Comparison of ENCODE assay signal across 17 cellular contexts in genomic region chr6:6405031-6405430, GRCh38.
"Had no signal": no experiment of that assay in that cellular context is flagged by ENCODE, and none has a peak within 500 bp of the region (broad histone marks: within the 10 kb centered on the region; RNA-seq: fewer than 3 reads in every experiment).

No MANE protein-coding gene starts in this region.

- H3K4me1 ChIP-seq: adrenal gland, lower lobe of right lung, thyroid gland had no signal

- ATAC-seq: activated CD4-positive, alpha-beta T cell treated with anti-CD3 and anti-CD28 coated beads for 36 hours; activated naive CD4-positive, alpha-beta T cell treated with anti-CD3 and anti-CD28 coated beads, Interleukin-2, amount 50 U/mL, for 72 hours; left cardiac atrium; lower lobe of right lung; natural killer cell treated with Interleukin-12 subunit alpha and Interleukin-12 subunit beta and Interleukin-15 and Interleukin-18, amount 100 ng/mL, for 72 hours; stimulated activated naive B cell treated with anti-CD40 and anti-IgM and Interleukin-4, amounts not matched to agents 10 μg/mL and 1 μg/mL and 100 μg/mL, for 72 hours; WTC11 had no signal

- DNase-seq: activated CD4-positive, alpha-beta memory T cell treated with anti-CD3 and anti-CD28 coated beads for 36 hours; activated CD4-positive, alpha-beta T cell treated with anti-CD3 and anti-CD28 coated beads for 36 hours; activated gamma-delta T cell treated with Interleukin-2 at 50 U/mL for 16 hours; activated T-cell treated with anti-CD3 and anti-CD28 coated beads for 4 hours; adrenal gland; dermis blood vessel endothelial cell; foreskin fibroblast; left cardiac atrium; lower lobe of right lung; stimulated activated naive B cell treated with anti-CD40 and anti-IgM and Interleukin-4, amounts not matched to agents 10 μg/mL and 1 μg/mL and 100 μg/mL, for 72 hours; T-helper 2 cell; thyroid gland had no signal

- H3K4me3 Mint-ChIP-seq: activated CD4-positive, alpha-beta memory T cell treated with anti-CD3 and anti-CD28 coated beads for 36 hours; activated CD4-positive, alpha-beta T cell treated with anti-CD3 and anti-CD28 coated beads for 36 hours; activated T-helper 1 cell treated with anti-CD3 and anti-CD28 coated beads, Interleukin-12 subunit alpha, Interleukin-12 subunit beta, Interleukin-2, Interleukin-4 antibody, amounts not matched to agents 30 ng/mL and 10 ng/mL and 1 ng/mL, durations not matched to agents 14 hours and 24 hours and 36 hours; natural killer cell treated with Interleukin-12 subunit alpha and Interleukin-12 subunit beta and Interleukin-15 and Interleukin-18, amount 100 ng/mL, for 72 hours; stimulated activated naive B cell treated with anti-CD40 and anti-IgM and Interleukin-4, amounts not matched to agents 10 μg/mL and 1 μg/mL and 100 μg/mL, for 72 hours; WTC11 had no signal

- H3K9me3 Mint-ChIP-seq: activated CD4-positive, alpha-beta memory T cell treated with anti-CD3 and anti-CD28 coated beads for 36 hours; activated naive CD4-positive, alpha-beta T cell treated with anti-CD3 and anti-CD28 coated beads, Interleukin-2, amount 50 U/mL, for 72 hours; activated T-helper 1 cell treated with anti-CD3 and anti-CD28 coated beads, Interleukin-12 subunit alpha, Interleukin-12 subunit beta, Interleukin-2, Interleukin-4 antibody, amounts not matched to agents 30 ng/mL and 10 ng/mL and 1 ng/mL, durations not matched to agents 14 hours and 24 hours and 36 hours; natural killer cell treated with Interleukin-12 subunit alpha and Interleukin-12 subunit beta and Interleukin-15 and Interleukin-18, amount 100 ng/mL, for 72 hours; WTC11 had no signal

- H3K27ac ChIP-seq: adrenal gland, epithelial cell of prostate, lower lobe of right lung, thyroid gland had no signal

- H3K36me3 Mint-ChIP-seq: activated CD4-positive, alpha-beta memory T cell treated with anti-CD3 and anti-CD28 coated beads for 36 hours; activated naive CD4-positive, alpha-beta T cell treated with anti-CD3 and anti-CD28 coated beads, Interleukin-2, amount 50 U/mL, for 72 hours; natural killer cell treated with Interleukin-12 subunit alpha and Interleukin-12 subunit beta and Interleukin-15 and Interleukin-18, amount 100 ng/mL, for 72 hours; stimulated activated naive B cell treated with anti-CD40 and anti-IgM and Interleukin-4, amounts not matched to agents 10 μg/mL and 1 μg/mL and 100 μg/mL, for 72 hours; WTC11 had no signal

- H3K9me3 ChIP-seq: adrenal gland, lower lobe of right lung, thyroid gland had no signal

- H3K4me3 ChIP-seq: adrenal gland, lower lobe of right lung, thyroid gland had no signal

- H3K27me3 ChIP-seq: adrenal gland, thyroid gland had no signal

- H3K27ac Mint-ChIP-seq: activated CD4-positive, alpha-beta memory T cell treated with anti-CD3 and anti-CD28 coated beads for 36 hours; activated CD4-positive, alpha-beta T cell treated with anti-CD3 and anti-CD28 coated beads for 36 hours; activated naive CD4-positive, alpha-beta T cell treated with anti-CD3 and anti-CD28 coated beads, Interleukin-2, amount 50 U/mL, for 72 hours; activated T-helper 1 cell treated with anti-CD3 and anti-CD28 coated beads, Interleukin-12 subunit alpha, Interleukin-12 subunit beta, Interleukin-2, Interleukin-4 antibody, amounts not matched to agents 30 ng/mL and 10 ng/mL and 1 ng/mL, durations not matched to agents 14 hours and 24 hours and 36 hours; natural killer cell treated with Interleukin-12 subunit alpha and Interleukin-12 subunit beta and Interleukin-15 and Interleukin-18, amount 100 ng/mL, for 72 hours; stimulated activated naive B cell treated with anti-CD40 and anti-IgM and Interleukin-4, amounts not matched to agents 10 μg/mL and 1 μg/mL and 100 μg/mL, for 72 hours; WTC11 had no signal

- H3K36me3 ChIP-seq: adrenal gland, lower lobe of right lung, thyroid gland had no signal

- H3K4me1 Mint-ChIP-seq: activated CD4-positive, alpha-beta T cell treated with anti-CD3 and anti-CD28 coated beads for 36 hours had no signal
